In genomic region chr20:60966031-60966430, GRCh38 we compare ENCODE assay signal across 35 cellular contexts.
"Had no signal": no experiment of that assay in that cellular context is flagged by ENCODE, and none has a peak within 500 bp of the region (broad histone marks: within the 10 kb centered on the region; RNA-seq: fewer than 3 reads in every experiment).

No MANE protein-coding gene starts in this region.

- DNase-seq: activated B cell treated with CpG ODN at 0.5 μM for 24 hours; activated CD4-positive, alpha-beta memory T cell treated with anti-CD3 and anti-CD28 coated beads for 36 hours; activated CD4-positive, alpha-beta T cell treated with anti-CD3 and anti-CD28 coated beads for 4 hours; activated CD4-positive, alpha-beta T cell treated with anti-CD3 and anti-CD28 coated beads, Interleukin-2, amount 10 ng/mL, durations not matched to agents 24 days and 14 days; activated CD4-positive, alpha-beta T cell treated with anti-CD3 and anti-CD28 coated beads, Interleukin-2, amount 50 U/mL, for 1 hour; activated CD4-positive, alpha-beta T cell treated with anti-CD3 and anti-CD28 coated beads, Interleukin-2, amount 50 U/mL, for 4 hours; activated CD4-positive, CD25-positive, alpha-beta regulatory T cell treated with anti-CD3 and anti-CD28 coated beads, Interleukin-2, amount 50 U/mL, for 72 hours; activated CD8-positive, alpha-beta memory T cell treated with anti-CD3 and anti-CD28 coated beads, Interleukin-2, amount 50 U/mL, for 4 hours; activated CD8-positive, alpha-beta T cell treated with anti-CD3 and anti-CD28 coated beads for 36 hours; activated effector memory CD4-positive, alpha-beta T cell treated with anti-CD3 and anti-CD28 coated beads, Interleukin-2, amount 50 U/mL, for 16 hours; activated gamma-delta T cell treated with Interleukin-2 at 50 U/mL for 16 hours; activated naive CD4-positive, alpha-beta T cell; activated naive CD4-positive, alpha-beta T cell treated with anti-CD3 and anti-CD28 coated beads for 36 hours; activated naive CD4-positive, alpha-beta T cell treated with anti-CD3 and anti-CD28 coated beads, Interleukin-2, amount 50 U/mL, for 16 hours; activated naive CD8-positive, alpha-beta T cell treated with anti-CD3 and anti-CD28 coated beads for 36 hours; activated T-cell treated with anti-CD3 and anti-CD28 coated beads for 4 hours; activated T-cell treated with anti-CD3 and anti-CD28 coated beads, Interleukin-2, amount 50 U/mL, for 1 hour; activated T-cell treated with anti-CD3 and anti-CD28 coated beads, Interleukin-2, amount 50 U/mL, for 4 hours; activated T-cell treated with anti-CD3 and anti-CD28 coated beads, Interleukin-2, amount 50 U/mL, for 72 hours; adrenal gland; amniotic stem cell; aorta; body of pancreas; brain microvascular endothelial cell; central memory CD4-positive, alpha-beta T cell; T-helper 1 cell; T-helper 2 cell; T-helper 9 cell had no signal

- H3K27ac Mint-ChIP-seq: activated B cell treated with CpG ODN at 0.5 μM for 24 hours; activated CD4-positive, alpha-beta memory T cell treated with anti-CD3 and anti-CD28 coated beads for 36 hours; activated CD4-positive, alpha-beta T cell treated with anti-CD3 and anti-CD28 coated beads, Interleukin-2, amount 10 ng/mL, durations not matched to agents 24 days and 14 days; activated CD8-positive, alpha-beta T cell treated with anti-CD3 and anti-CD28 coated beads for 36 hours; activated naive CD4-positive, alpha-beta T cell treated with anti-CD3 and anti-CD28 coated beads for 36 hours; activated naive CD4-positive, alpha-beta T cell treated with anti-CD3 and anti-CD28 coated beads, Interleukin-2, amount 50 U/mL, for 72 hours; activated naive CD8-positive, alpha-beta T cell treated with anti-CD3 and anti-CD28 coated beads for 36 hours; activated T-cell treated with anti-CD3 and anti-CD28 coated beads, Interleukin-2, amount 50 U/mL, for 72 hours; activated T-helper 1 cell treated with anti-CD3 and anti-CD28 coated beads, Interleukin-12 subunit alpha, Interleukin-12 subunit beta, Interleukin-2, Interleukin-4 antibody, amounts not matched to agents 30 ng/mL and 10 ng/mL and 1 ng/mL, durations not matched to agents 14 hours and 24 hours and 36 hours; activated T-helper 17 cell treated with anti-CD3 and anti-CD28 coated beads, Interleukin-2, amount 50 U/mL, for 72 hours; T-helper 1 cell treated with Interleukin-12 subunit alpha and Interleukin-12 subunit beta and Interleukin-4 antibody, amounts not matched to agents 30 μg/mL and 1 μg/mL, for 36 hours; T-helper 2 cell treated with Interferon-gamma antibody and Interleukin-4, amounts not matched to agents 5 μg/mL and 100 μg/mL, for 36 hours had no signal

- H3K27me3 ChIP-seq: adrenal gland, body of pancreas, brain microvascular endothelial cell had no signal

- H3K4me3 ChIP-seq: adrenal gland, body of pancreas, breast epithelium had no signal

- H3K27me3 Mint-ChIP-seq: activated B cell treated with CpG ODN at 0.5 μM for 24 hours; activated CD4-positive, alpha-beta memory T cell treated with anti-CD3 and anti-CD28 coated beads for 36 hours; activated CD4-positive, alpha-beta T cell treated with anti-CD3 and anti-CD28 coated beads, Interleukin-2, amount 10 ng/mL, durations not matched to agents 24 days and 14 days; activated CD8-positive, alpha-beta T cell treated with anti-CD3 and anti-CD28 coated beads for 36 hours; activated T-helper 17 cell treated with anti-CD3 and anti-CD28 coated beads, Interleukin-2, amount 50 U/mL, for 72 hours had no signal

- H3K36me3 ChIP-seq: adrenal gland, brain microvascular endothelial cell, breast epithelium had no signal

- H3K36me3 Mint-ChIP-seq: activated naive CD4-positive, alpha-beta T cell treated with anti-CD3 and anti-CD28 coated beads, Interleukin-2, amount 50 U/mL, for 72 hours; activated naive CD8-positive, alpha-beta T cell treated with anti-CD3 and anti-CD28 coated beads for 36 hours had no signal

- H3K27ac ChIP-seq: adrenal gland, body of pancreas, brain microvascular endothelial cell, breast epithelium, VCaP had no signal

- H3K4me3 Mint-ChIP-seq: activated B cell treated with CpG ODN at 0.5 μM for 24 hours; activated CD4-positive, alpha-beta memory T cell treated with anti-CD3 and anti-CD28 coated beads for 36 hours; activated CD4-positive, alpha-beta T cell treated with anti-CD3 and anti-CD28 coated beads, Interleukin-2, amount 10 ng/mL, durations not matched to agents 24 days and 14 days; activated CD8-positive, alpha-beta T cell treated with anti-CD3 and anti-CD28 coated beads for 36 hours; activated naive CD4-positive, alpha-beta T cell treated with anti-CD3 and anti-CD28 coated beads for 36 hours; activated naive CD8-positive, alpha-beta T cell treated with anti-CD3 and anti-CD28 coated beads for 36 hours; activated T-cell treated with anti-CD3 and anti-CD28 coated beads, Interleukin-2, amount 50 U/mL, for 4 hours; activated T-cell treated with anti-CD3 and anti-CD28 coated beads, Interleukin-2, amount 50 U/mL, for 72 hours; activated T-helper 1 cell treated with anti-CD3 and anti-CD28 coated beads, Interleukin-12 subunit alpha, Interleukin-12 subunit beta, Interleukin-2, Interleukin-4 antibody, amounts not matched to agents 30 ng/mL and 10 ng/mL and 1 ng/mL, durations not matched to agents 14 hours and 24 hours and 36 hours; activated T-helper 17 cell treated with anti-CD3 and anti-CD28 coated beads, Interleukin-2, amount 50 U/mL, for 72 hours; T-helper 1 cell treated with Interleukin-12 subunit alpha and Interleukin-12 subunit beta and Interleukin-4 antibody, amounts not matched to agents 30 μg/mL and 1 μg/mL, for 36 hours; T-helper 2 cell treated with Interferon-gamma antibody and Interleukin-4, amounts not matched to agents 5 μg/mL and 100 μg/mL, for 36 hours had no signal

- H3K9me3 ChIP-seq: adrenal gland, body of pancreas, breast epithelium had no signal

- H3K4me1 ChIP-seq: adrenal gland, body of pancreas, breast epithelium had no signal

- H3K4me1 Mint-ChIP-seq: activated B cell treated with CpG ODN at 0.5 μM for 24 hours; activated CD4-positive, alpha-beta T cell treated with anti-CD3 and anti-CD28 coated beads, Interleukin-2, amount 10 ng/mL, durations not matched to agents 24 days and 14 days; activated naive CD8-positive, alpha-beta T cell treated with anti-CD3 and anti-CD28 coated beads for 36 hours; activated T-helper 17 cell treated with anti-CD3 and anti-CD28 coated beads, Interleukin-2, amount 50 U/mL, for 72 hours had no signal

- H3K9me3 Mint-ChIP-seq: activated CD4-positive, alpha-beta memory T cell treated with anti-CD3 and anti-CD28 coated beads for 36 hours; activated CD4-positive, alpha-beta T cell treated with anti-CD3 and anti-CD28 coated beads, Interleukin-2, amount 10 ng/mL, durations not matched to agents 24 days and 14 days; activated CD8-positive, alpha-beta T cell treated with anti-CD3 and anti-CD28 coated beads for 36 hours; activated naive CD4-positive, alpha-beta T cell treated with anti-CD3 and anti-CD28 coated beads for 36 hours; activated naive CD4-positive, alpha-beta T cell treated with anti-CD3 and anti-CD28 coated beads, Interleukin-2, amount 50 U/mL, for 72 hours; activated naive CD8-positive, alpha-beta T cell treated with anti-CD3 and anti-CD28 coated beads for 36 hours; activated T-cell treated with anti-CD3 and anti-CD28 coated beads, Interleukin-2, amount 50 U/mL, for 4 hours; activated T-helper 1 cell treated with anti-CD3 and anti-CD28 coated beads, Interleukin-12 subunit alpha, Interleukin-12 subunit beta, Interleukin-2, Interleukin-4 antibody, amounts not matched to agents 30 ng/mL and 10 ng/mL and 1 ng/mL, durations not matched to agents 14 hours and 24 hours and 36 hours; activated T-helper 17 cell treated with anti-CD3 and anti-CD28 coated beads, Interleukin-2, amount 50 U/mL, for 72 hours had no signal

- ATAC-seq: activated CD8-positive, alpha-beta T cell treated with anti-CD3 and anti-CD28 coated beads for 36 hours; activated naive CD4-positive, alpha-beta T cell treated with anti-CD3 and anti-CD28 coated beads, Interleukin-2, amount 50 U/mL, for 72 hours; activated T-cell treated with anti-CD3 and anti-CD28 coated beads, Interleukin-2, amount 50 U/mL, for 4 hours; activated T-cell treated with anti-CD3 and anti-CD28 coated beads, Interleukin-2, amount 50 U/mL, for 72 hours; activated T-helper 17 cell treated with anti-CD3 and anti-CD28 coated beads, Interleukin-2, amount 50 U/mL, for 72 hours; body of pancreas had no signal
